Comparison of ENCODE assay signal across 1 cellular context in genomic region chr15:93062628-93063291, GRCh38. TPM values are rescaled to one million over a fixed set of nuclear protein-coding genes. Genes with fewer than 3 reads are reported as not detected.
"Had no signal": no experiment of that assay in that cellular context is flagged by ENCODE, and none has a peak within 500 bp of the region (broad histone marks: within the 10 kb centered on the region; RNA-seq: fewer than 3 reads in every experiment).

No MANE protein-coding gene starts in this region.

RNA-seq across cellular contexts. Expression of gene RGMA, which starts 26.3 kb away (rescaled TPM):
- total RNA-seq: pulmonary artery endothelial cell had no signal
